In genomic region chr17:81118308-81119221, GRCh38 we compare ENCODE assay signal across 9 cellular contexts. TPM values are rescaled to one million over a fixed set of nuclear protein-coding genes. Genes with fewer than 3 reads are reported as not detected.
DNase-seq lines count a peak whose midpoint lies in the region; ATAC-seq and TF ChIP-seq lines count a peak whose summit lies in the region.
"Had no signal": no experiment of that assay in that cellular context is flagged by ENCODE, and none has a peak within 500 bp of the region (broad histone marks: within the 10 kb centered on the region; RNA-seq: fewer than 3 reads in every experiment).

No MANE protein-coding gene starts in this region.

- H3K27ac Mint-ChIP-seq in activated CD4-positive, alpha-beta T cell treated with anti-CD3 and anti-CD28 coated beads, Interleukin-2, amount 10 ng/mL, durations not matched to agents 24 days and 14 days = peak overlapping the region; percentile 56
- no peak overlapping the region for H3K27ac Mint-ChIP-seq in activated naive CD8-positive, alpha-beta T cell

- no peak overlapping the region for H3K27ac ChIP-seq in thoracic aorta

- DNase-seq in activated CD4-positive, alpha-beta T cell treated with anti-CD3 and anti-CD28 coated beads, Interleukin-2, amount 10 ng/mL, durations not matched to agents 24 days and 14 days = no peak
- DNase-seq in activated CD4-positive, alpha-beta T cell treated with anti-CD3 and anti-CD28 coated beads, Interleukin-2, amount 50 U/mL, for 4 hours = no peak
- DNase-seq in thoracic aorta (ENCODE audit: low spot score) (no peak), COLO829 (ENCODE audit: low spot score) (no peak), NCI-H524 (lab: John Stamatoyannopoulos, UW) (no peak), NCI-H1105 (lab: John Stamatoyannopoulos, UW) (no peak)

- H3K4me3 Mint-ChIP-seq in activated CD4-positive, alpha-beta T cell treated with anti-CD3 and anti-CD28 coated beads, Interleukin-2, amount 10 ng/mL, durations not matched to agents 24 days and 14 days = peak overlapping the region; percentile 77
- peak overlapping the region; percentile 37 for H3K4me3 Mint-ChIP-seq in activated naive CD8-positive, alpha-beta T cell

- H3K4me3 ChIP-seq in iPS-15b (ENCODE audit: low read depth, low read length) (peak overlapping the region; percentile 54), thoracic aorta (peak overlapping the region; percentile 65)

- H3K4me1 ChIP-seq in iPS-15b (ENCODE audit: control insufficient read depth, insufficient read depth, low read length) (no peaks in the 10 kb centered on the region), thoracic aorta (ENCODE audit: control insufficient read depth in 1 of 2, low read depth in 2 of 2) (no peaks in the 10 kb centered on the region)

- H3K36me3 Mint-ChIP-seq in activated CD4-positive, alpha-beta T cell treated with anti-CD3 and anti-CD28 coated beads, Interleukin-2, amount 10 ng/mL, durations not matched to agents 24 days and 14 days (ENCODE audit: low read depth) = no peaks in the 10 kb centered on the region
- no peaks in the 10 kb centered on the region for H3K36me3 Mint-ChIP-seq in activated naive CD8-positive, alpha-beta T cell
- H3K36me3 Mint-ChIP-seq: CD4-positive, CD25-positive, alpha-beta regulatory T cell had no signal

- no peak overlapping the region for H3K9ac ChIP-seq in iPS-15b (ENCODE audit: low read depth, low read length)

- H3K27me3 ChIP-seq in iPS-15b (ENCODE audit: control insufficient read depth, insufficient read depth, low read length) = no peaks in the 10 kb centered on the region
- H3K27me3 ChIP-seq in thoracic aorta (replicated peaks; ENCODE audit: insufficient read depth) = no peaks in the 10 kb centered on the region

- no peak for TF ChIP-seq CTCF in thoracic aorta (IDR thresholded peaks at IDR 0.05)

- H3K36me3 ChIP-seq in iPS-15b (ENCODE audit: control insufficient read depth, insufficient read depth, low read length) (peaks cover 2% of the 10 kb centered on the region), thoracic aorta (no peaks in the 10 kb centered on the region)

- ATAC-seq in thoracic aorta (ENCODE audit: insufficient number of reproducible peaks, low FRiP score, low read depth) = no peak

- H3K9me3 Mint-ChIP-seq in activated CD4-positive, alpha-beta T cell treated with anti-CD3 and anti-CD28 coated beads, Interleukin-2, amount 10 ng/mL, durations not matched to agents 24 days and 14 days = no peaks in the 10 kb centered on the region
- H3K9me3 Mint-ChIP-seq in activated naive CD8-positive, alpha-beta T cell (ENCODE audit: low read depth) = no peaks in the 10 kb centered on the region

- H3K9me3 ChIP-seq in iPS-15b (ENCODE audit: control insufficient read depth, insufficient read depth, low read length) = no peaks in the 10 kb centered on the region
- no peaks in the 10 kb centered on the region for H3K9me3 ChIP-seq in thoracic aorta

- intact Hi-C loops in activated CD4-positive, alpha-beta T cell treated with anti-CD3 and anti-CD28 coated beads, Interleukin-2, amount 10 ng/mL, durations not matched to agents 24 days and 14 days (cut with micrococcal nuclease) = loop anchor here (1.0 kb wide), 1 partner anchor 105 kb away; no protein-coding TSS in a partner anchor

- H3K27me3 Mint-ChIP-seq in activated CD4-positive, alpha-beta T cell treated with anti-CD3 and anti-CD28 coated beads, Interleukin-2, amount 10 ng/mL, durations not matched to agents 24 days and 14 days = peaks cover 2% of the 10 kb centered on the region
- H3K27me3 Mint-ChIP-seq in activated naive CD8-positive, alpha-beta T cell = no peaks in the 10 kb centered on the region
- H3K27me3 Mint-ChIP-seq: CD4-positive, CD25-positive, alpha-beta regulatory T cell had no signal

- peaks cover 4% of the 10 kb centered on the region for H3K4me1 Mint-ChIP-seq in activated CD4-positive, alpha-beta T cell treated with anti-CD3 and anti-CD28 coated beads, Interleukin-2, amount 10 ng/mL, durations not matched to agents 24 days and 14 days
- no peaks in the 10 kb centered on the region for H3K4me1 Mint-ChIP-seq in activated naive CD8-positive, alpha-beta T cell (ENCODE audit: low read depth)

RNA-seq across cellular contexts. Expression of gene PVALEF, which starts 46.7 kb away (rescaled TPM):
- not detected in 2 replicates for total RNA-seq in activated CD4-positive, alpha-beta T cell treated with anti-CD3 and anti-CD28 coated beads, Interleukin-2, amount 10 ng/mL, durations not matched to agents 24 days and 14 days
- total RNA-seq in thoracic aorta = not detected
- total RNA-seq: CD4-positive, CD25-positive, alpha-beta regulatory T cell had no signal

RNA-seq across cellular contexts. Expression of gene AATK, which starts 47.5 kb away (rescaled TPM):
- 0.42 and 0.78 TPM in 2 replicates for total RNA-seq in activated CD4-positive, alpha-beta T cell treated with anti-CD3 and anti-CD28 coated beads, Interleukin-2, amount 10 ng/mL, durations not matched to agents 24 days and 14 days
- total RNA-seq in thoracic aorta = 10 to 100 TPM in 1 of 2 donors, 1 to 10 TPM in 1; 6.1 to 19.8 TPM
- total RNA-seq: CD4-positive, CD25-positive, alpha-beta regulatory T cell had no signal
